Comparison of ENCODE assay signal across 1 cellular context in the genomic region with DNA sequence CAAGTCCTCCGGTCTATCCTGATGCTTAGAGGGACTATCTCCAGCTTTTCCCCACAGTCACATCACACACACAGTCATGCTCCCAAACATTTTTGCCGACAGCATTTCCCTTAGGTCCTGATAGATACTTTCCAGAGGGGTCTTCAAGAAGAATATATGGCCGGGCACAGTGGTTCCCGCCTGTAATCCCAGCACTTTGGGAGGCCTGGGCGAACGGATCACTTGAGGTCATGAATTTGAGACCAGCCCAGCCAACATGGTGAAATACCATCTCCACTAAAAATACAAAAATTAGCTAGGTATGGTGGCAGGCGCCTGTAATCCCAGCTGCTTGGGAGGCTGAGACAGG.
TF ChIP-seq lines count a peak whose summit lies in the region.

No MANE protein-coding gene starts in this region.

TF ChIP-seq in GM23338, 12 proteins besides CTCF, POLR2A, EP300 and RAD21 (continued from another document):
- TF ChIP-seq, protein P1, sequence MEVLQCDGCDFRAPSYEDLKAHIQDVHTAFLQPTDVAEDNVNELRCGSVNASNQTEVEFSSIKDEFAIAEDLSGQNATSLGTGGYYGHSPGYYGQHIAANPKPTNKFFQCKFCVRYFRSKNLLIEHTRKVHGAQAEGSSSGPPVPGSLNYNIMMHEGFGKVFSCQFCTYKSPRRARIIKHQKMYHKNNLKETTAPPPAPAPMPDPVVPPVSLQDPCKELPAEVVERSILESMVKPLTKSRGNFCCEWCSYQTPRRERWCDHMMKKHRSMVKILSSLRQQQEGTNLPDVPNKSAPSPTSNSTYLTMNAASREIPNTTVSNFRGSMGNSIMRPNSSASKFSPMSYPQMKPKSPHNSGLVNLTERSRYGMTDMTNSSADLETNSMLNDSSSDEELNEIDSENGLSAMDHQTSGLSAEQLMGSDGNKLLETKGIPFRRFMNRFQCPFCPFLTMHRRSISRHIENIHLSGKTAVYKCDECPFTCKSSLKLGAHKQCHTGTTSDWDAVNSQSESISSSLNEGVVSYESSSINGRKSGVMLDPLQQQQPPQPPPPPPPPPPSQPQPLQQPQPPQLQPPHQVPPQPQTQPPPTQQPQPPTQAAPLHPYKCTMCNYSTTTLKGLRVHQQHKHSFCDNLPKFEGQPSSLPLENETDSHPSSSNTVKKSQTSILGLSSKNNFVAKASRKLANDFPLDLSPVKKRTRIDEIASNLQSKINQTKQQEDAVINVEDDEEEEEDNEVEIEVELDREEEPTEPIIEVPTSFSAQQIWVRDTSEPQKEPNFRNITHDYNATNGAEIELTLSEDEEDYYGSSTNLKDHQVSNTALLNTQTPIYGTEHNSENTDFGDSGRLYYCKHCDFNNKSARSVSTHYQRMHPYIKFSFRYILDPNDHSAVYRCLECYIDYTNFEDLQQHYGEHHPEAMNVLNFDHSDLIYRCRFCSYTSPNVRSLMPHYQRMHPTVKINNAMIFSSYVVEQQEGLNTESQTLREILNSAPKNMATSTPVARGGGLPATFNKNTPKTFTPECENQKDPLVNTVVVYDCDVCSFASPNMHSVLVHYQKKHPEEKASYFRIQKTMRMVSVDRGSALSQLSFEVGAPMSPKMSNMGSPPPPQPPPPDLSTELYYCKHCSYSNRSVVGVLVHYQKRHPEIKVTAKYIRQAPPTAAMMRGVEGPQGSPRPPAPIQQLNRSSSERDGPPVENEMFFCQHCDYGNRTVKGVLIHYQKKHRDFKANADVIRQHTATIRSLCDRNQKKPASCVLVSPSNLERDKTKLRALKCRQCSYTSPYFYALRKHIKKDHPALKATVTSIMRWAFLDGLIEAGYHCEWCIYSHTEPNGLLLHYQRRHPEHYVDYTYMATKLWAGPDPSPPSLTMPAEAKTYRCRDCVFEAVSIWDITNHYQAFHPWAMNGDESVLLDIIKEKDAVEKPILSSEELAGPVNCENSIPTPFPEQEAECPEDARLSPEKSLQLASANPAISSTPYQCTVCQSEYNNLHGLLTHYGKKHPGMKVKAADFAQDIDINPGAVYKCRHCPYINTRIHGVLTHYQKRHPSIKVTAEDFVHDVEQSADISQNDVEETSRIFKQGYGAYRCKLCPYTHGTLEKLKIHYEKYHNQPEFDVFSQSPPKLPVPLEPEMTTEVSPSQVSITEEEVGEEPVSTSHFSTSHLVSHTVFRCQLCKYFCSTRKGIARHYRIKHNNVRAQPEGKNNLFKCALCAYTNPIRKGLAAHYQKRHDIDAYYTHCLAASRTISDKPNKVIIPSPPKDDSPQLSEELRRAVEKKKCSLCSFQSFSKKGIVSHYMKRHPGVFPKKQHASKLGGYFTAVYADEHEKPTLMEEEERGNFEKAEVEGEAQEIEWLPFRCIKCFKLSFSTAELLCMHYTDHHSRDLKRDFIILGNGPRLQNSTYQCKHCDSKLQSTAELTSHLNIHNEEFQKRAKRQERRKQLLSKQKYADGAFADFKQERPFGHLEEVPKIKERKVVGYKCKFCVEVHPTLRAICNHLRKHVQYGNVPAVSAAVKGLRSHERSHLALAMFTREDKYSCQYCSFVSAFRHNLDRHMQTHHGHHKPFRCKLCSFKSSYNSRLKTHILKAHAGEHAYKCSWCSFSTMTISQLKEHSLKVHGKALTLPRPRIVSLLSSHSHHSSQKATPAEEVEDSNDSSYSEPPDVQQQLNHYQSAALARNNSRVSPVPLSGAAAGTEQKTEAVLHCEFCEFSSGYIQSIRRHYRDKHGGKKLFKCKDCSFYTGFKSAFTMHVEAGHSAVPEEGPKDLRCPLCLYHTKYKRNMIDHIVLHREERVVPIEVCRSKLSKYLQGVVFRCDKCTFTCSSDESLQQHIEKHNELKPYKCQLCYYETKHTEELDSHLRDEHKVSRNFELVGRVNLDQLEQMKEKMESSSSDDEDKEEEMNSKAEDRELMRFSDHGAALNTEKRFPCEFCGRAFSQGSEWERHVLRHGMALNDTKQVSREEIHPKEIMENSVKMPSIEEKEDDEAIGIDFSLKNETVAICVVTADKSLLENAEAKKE (CRISPR knock-in tag; IDR thresholded peaks at IDR 0.05), result no peak
- no peak for TF ChIP-seq POLR2AphosphoS5 (IDR thresholded peaks at IDR 0.05; ENCODE audit: low read depth)
- TF ChIP-seq CREB1 (CRISPR knock-in tag; IDR thresholded peaks at IDR 0.05; ENCODE audit: low read depth), result no peak
- no peak for TF ChIP-seq EZH2phosphoT487 (IDR thresholded peaks at IDR 0.05; ENCODE audit: unreplicated experiment)
- no peak for TF ChIP-seq STAT1 (IDR thresholded peaks at IDR 0.05; ENCODE audit: unreplicated experiment)
- no peak for TF ChIP-seq JUNB (IDR thresholded peaks at IDR 0.05; ENCODE audit: unreplicated experiment)
- TF ChIP-seq ZNF114 (CRISPR knock-in tag; IDR thresholded peaks at IDR 0.05), result no peak
- no peak for TF ChIP-seq ZNF331 (CRISPR knock-in tag; IDR thresholded peaks at IDR 0.05; ENCODE audit: low read depth)
